In the genomic region with DNA sequence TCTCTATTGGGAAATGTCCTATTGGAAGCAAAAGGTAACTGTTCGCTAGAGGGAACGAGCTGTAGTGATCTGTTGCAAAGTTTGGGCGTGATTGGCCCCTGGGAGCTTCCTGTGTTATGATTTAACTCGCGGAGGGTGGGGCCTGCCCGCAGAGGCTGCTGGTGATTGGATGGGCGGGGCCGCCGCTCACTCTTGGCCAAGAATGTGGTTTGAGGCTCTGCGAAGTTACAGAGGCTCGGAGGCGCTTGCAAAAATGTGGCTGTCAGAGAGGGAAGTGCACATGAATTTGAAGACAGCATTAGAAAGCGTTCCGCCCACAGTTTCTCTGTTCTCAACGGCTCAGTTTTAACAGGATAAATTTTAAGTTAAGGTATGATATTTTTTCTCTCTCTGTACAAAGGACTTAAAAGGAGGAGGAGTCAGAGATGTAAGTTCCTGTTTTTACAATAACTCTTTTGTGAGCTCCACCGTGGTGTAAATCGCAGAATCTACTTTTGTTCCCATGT, we compare ENCODE assay signal across 8 cellular contexts. TPM values are rescaled to one million over a fixed set of nuclear protein-coding genes. Genes with fewer than 3 reads are reported as not detected.
A peak's percentile ranks its signal among the peaks of the same experiment; 100 is the strongest.
DNase-seq lines count a peak whose midpoint lies in the region; ATAC-seq and TF ChIP-seq lines count a peak whose summit lies in the region.

No MANE protein-coding gene starts in this region.

- H3K4me2 ChIP-seq in BLaER1 = peak overlapping the region; percentile 75

- no peaks in the 10 kb centered on the region for H3K9me3 Mint-ChIP-seq in activated CD8-positive, alpha-beta memory T cell treated with anti-CD3 and anti-CD28 coated beads, Interleukin-2, amount 10 ng/mL, durations not matched to agents 7 days and 5 days (ENCODE audit: low read depth)
- H3K9me3 Mint-ChIP-seq in endodermal cell = no peaks in the 10 kb centered on the region

- ATAC-seq in HG03439 (IDR thresholded peaks at IDR 0.05; ENCODE audit: unreplicated experiment) = peak; percentile 96
- peak; percentile 100 for ATAC-seq in activated CD8-positive, alpha-beta memory T cell treated with anti-CD3 and anti-CD28 coated beads, Interleukin-2, amount 10 ng/mL, durations not matched to agents 7 days and 5 days

- H3K36me3 ChIP-seq in BLaER1 = peaks cover 49% of the 10 kb centered on the region
- peaks cover 13% of the 10 kb centered on the region for H3K36me3 ChIP-seq in endodermal cell (ENCODE audit: control insufficient read depth, insufficient read depth, low read length)
- H3K36me3 ChIP-seq in mesodermal cell (ENCODE audit: control insufficient read depth, insufficient read depth, low read length) = no peaks in the 10 kb centered on the region

- no peaks in the 10 kb centered on the region for H4K20me1 ChIP-seq in BLaER1

- H3K4me1 Mint-ChIP-seq in activated CD8-positive, alpha-beta memory T cell treated with anti-CD3 and anti-CD28 coated beads, Interleukin-2, amount 10 ng/mL, durations not matched to agents 7 days and 5 days = peaks cover 37% of the 10 kb centered on the region
- H3K4me1 Mint-ChIP-seq in endodermal cell = peaks cover 11% of the 10 kb centered on the region

- H3K27ac ChIP-seq in BLaER1 (peak overlapping the region; percentile 56), endodermal cell (ENCODE audit: low read depth, low read length) (no peak overlapping the region), mesodermal cell (ENCODE audit: low read depth, low read length, severe bottlenecking) (no peak overlapping the region)

- H3K27me3 ChIP-seq in BLaER1 (no peaks in the 10 kb centered on the region), endodermal cell (ENCODE audit: control insufficient read depth, insufficient read depth, low read length, poor library complexity, severe bottlenecking) (no peaks in the 10 kb centered on the region)

- H3K9me3 ChIP-seq in BLaER1 (no peaks in the 10 kb centered on the region), endodermal cell (ENCODE audit: control insufficient read depth, low read length) (no peaks in the 10 kb centered on the region), mesodermal cell (ENCODE audit: control insufficient read depth, low read length) (no peaks in the 10 kb centered on the region)

- TF ChIP-seq CTCF in endodermal cell (conservative IDR thresholded peaks at IDR 0.05) = peak; percentile 36

- CTCF ChIA-PET in activated CD8-positive, alpha-beta memory T cell treated with anti-CD3 and anti-CD28 coated beads, Interleukin-2, amount 10 ng/mL, durations not matched to agents 7 days and 5 days (lab: Charles Lee) = interaction anchor here (0.6 to 3.1 kb wide), 15 partner anchors 10 to 217 kb away, joined by 3 to 16 read pairs (median 3); a partner anchor contains a TSS

- H3K36me3 Mint-ChIP-seq in activated CD8-positive, alpha-beta memory T cell treated with anti-CD3 and anti-CD28 coated beads, Interleukin-2, amount 10 ng/mL, durations not matched to agents 7 days and 5 days = peaks cover 44% of the 10 kb centered on the region
- peaks cover 6% of the 10 kb centered on the region for H3K36me3 Mint-ChIP-seq in endodermal cell (ENCODE audit: low read depth)

- H3K4me1 ChIP-seq in BLaER1 (peaks cover 26% of the 10 kb centered on the region), endodermal cell (ENCODE audit: control insufficient read depth, insufficient read depth, low read length) (no peaks in the 10 kb centered on the region), mesodermal cell (ENCODE audit: control insufficient read depth, insufficient read depth, low read length, poor library complexity, severe bottlenecking) (peaks cover 5% of the 10 kb centered on the region)

- peak overlapping the region; percentile 63 for H3K4me3 ChIP-seq in BLaER1
- H3K4me3 ChIP-seq in endodermal cell (ENCODE audit: low read length) = peak overlapping the region; percentile 79
- H3K4me3 ChIP-seq in mesodermal cell (ENCODE audit: extremely low read depth, insufficient read depth, low read length, poor library complexity, severe bottlenecking) = peak overlapping the region; percentile 27

- DNase-seq in GM19238 (ENCODE audit: insufficient read length, low spot score) (peak; percentile 65), NOMO-1 (lab: John Stamatoyannopoulos, UW; ENCODE audit: unreplicated experiment in 2 of 2) (peak; percentile 99), endodermal cell (peak; percentile 99)
- DNase-seq in activated CD8-positive, alpha-beta memory T cell treated with anti-CD3 and anti-CD28 coated beads, Interleukin-2, amount 10 ng/mL, durations not matched to agents 7 days and 5 days = peak; percentile 99
- DNase-seq in stimulated activated CD8-positive, alpha-beta memory T cell treated with anti-CD3 and anti-CD28 coated beads, Interleukin-15, amount 100 ng/mL, for 24 hours (ENCODE audit: low read depth) = peak; percentile 81

- WGBS in endodermal cell (ENCODE audit: insufficient coverage in 1 of 2, insufficient read length in 1 of 2), 2 experiments = 4 to 12% methylated on average over 11 to 17 of the region's 17 CpGs
- 0% methylated on average over 11 to 13 of the region's 17 CpGs for WGBS in mesodermal cell (ENCODE audit: insufficient coverage in 2 of 2), 2 experiments

- no peaks in the 10 kb centered on the region for H3K27me3 Mint-ChIP-seq in activated CD8-positive, alpha-beta memory T cell treated with anti-CD3 and anti-CD28 coated beads, Interleukin-2, amount 10 ng/mL, durations not matched to agents 7 days and 5 days
- H3K27me3 Mint-ChIP-seq in endodermal cell (ENCODE audit: insufficient read depth) = no peaks in the 10 kb centered on the region

- H3K4me3 Mint-ChIP-seq in activated CD8-positive, alpha-beta memory T cell treated with anti-CD3 and anti-CD28 coated beads, Interleukin-2, amount 10 ng/mL, durations not matched to agents 7 days and 5 days = peak overlapping the region; percentile 75
- peak overlapping the region; percentile 58 for H3K4me3 Mint-ChIP-seq in endodermal cell

- peak overlapping the region; percentile 90 for H3K27ac Mint-ChIP-seq in activated CD8-positive, alpha-beta memory T cell treated with anti-CD3 and anti-CD28 coated beads, Interleukin-2, amount 10 ng/mL, durations not matched to agents 7 days and 5 days
- H3K27ac Mint-ChIP-seq in endodermal cell = peak overlapping the region; percentile 19

- H3K9ac ChIP-seq in BLaER1 = peak overlapping the region; percentile 68; the same call in 1 of the 2 replicates
- peak overlapping the region; percentile 11 for H3K9ac ChIP-seq in endodermal cell (ENCODE audit: extremely low read depth, low read length, poor library complexity, severe bottlenecking)

RNA-seq across cellular contexts. Expression of a gene that starts 46.9 kb away (rescaled TPM):
- 100 to 1,000 TPM in 1 of 2 experiments, 10 to 100 TPM in 1; 80.3 to 107 TPM for total RNA-seq in activated CD8-positive, alpha-beta memory T cell treated with anti-CD3 and anti-CD28 coated beads, Interleukin-2, amount 10 ng/mL, durations not matched to agents 7 days and 5 days
- total RNA-seq in endodermal cell = 10 to 100 TPM; 18.0 to 21.0 TPM
- polyA plus RNA-seq in endodermal cell (2013, experiment 1 of 2) = 23.7 TPM
- polyA plus RNA-seq in endodermal cell (2013, experiment 2 of 2) = 25.5 TPM
- polyA plus RNA-seq in mesodermal cell (2013, experiment 1 of 2) = 16.4 TPM
- 17.3 TPM for polyA plus RNA-seq in mesodermal cell (2013, experiment 2 of 2)

Comparison
In these comparisons a context has a peak if more than half of its experiments do, and no peak if none do; other contexts are left out.
1. H3K4me3 ChIP-seq: peak in every context shown above with its lines; median percentile 79 in endodermal cell; 63 in BLaER1; 27 in mesodermal cell.